In genomic region chr10:15084502-15084922, GRCh38 we compare ENCODE assay signal across 9 cellular contexts. TPM values are rescaled to one million over a fixed set of nuclear protein-coding genes. Genes with fewer than 3 reads are reported as not detected.
DNase-seq lines count a peak whose midpoint lies in the region; ATAC-seq and TF ChIP-seq lines count a peak whose summit lies in the region.
"Had no signal": no experiment of that assay in that cellular context is flagged by ENCODE, and none has a peak within 500 bp of the region (broad histone marks: within the 10 kb centered on the region; RNA-seq: fewer than 3 reads in every experiment).

No MANE protein-coding gene starts in this region.

- H3K4me3 ChIP-seq in fibroblast of the aortic adventitia (ENCODE audit: low read depth, low read length) (peak overlapping the region; percentile 66), neural progenitor cell (no peak overlapping the region)

- peak overlapping the region; percentile 54 for H3K4me2 ChIP-seq in neural progenitor cell

- no peaks in the 10 kb centered on the region for H3K9me3 Mint-ChIP-seq in activated CD4-positive, alpha-beta T cell treated with anti-CD3 and anti-CD28 coated beads, Interleukin-2, amount 10 ng/mL, durations not matched to agents 7 days and 5 days
- H3K9me3 Mint-ChIP-seq in neural progenitor cell = no peaks in the 10 kb centered on the region
- H3K9me3 Mint-ChIP-seq in stimulated activated naive B cell treated with anti-CD40 and anti-IgM and Interleukin-4, amounts not matched to agents 10 μg/mL and 1 μg/mL and 100 μg/mL, for 72 hours = no peaks in the 10 kb centered on the region
- H3K9me3 Mint-ChIP-seq: activated T-cell treated with anti-CD3 and anti-CD28 coated beads, Interleukin-2, amount 50 U/mL, for 72 hours had no signal

- peak overlapping the region; percentile 77 for H3K4me3 Mint-ChIP-seq in activated CD4-positive, alpha-beta T cell treated with anti-CD3 and anti-CD28 coated beads, Interleukin-2, amount 10 ng/mL, durations not matched to agents 7 days and 5 days
- peak overlapping the region; percentile 71 for H3K4me3 Mint-ChIP-seq in T-helper 17 cell
- H3K4me3 Mint-ChIP-seq in neural progenitor cell = peak overlapping the region; percentile 48
- peak overlapping the region in 1 of 2 donors; percentile 32 for H3K4me3 Mint-ChIP-seq in stimulated activated naive B cell treated with anti-CD40 and anti-IgM and Interleukin-4, amounts not matched to agents 10 μg/mL and 1 μg/mL and 100 μg/mL, for 72 hours

- no peaks in the 10 kb centered on the region for H3K9me3 ChIP-seq in T-helper 17 cell (ENCODE audit: control insufficient read depth, low read length, poor library complexity, severe bottlenecking)
- H3K9me3 ChIP-seq in neural progenitor cell (ENCODE audit: low read depth) = no peaks in the 10 kb centered on the region

- peak overlapping the region; percentile 81 for H3K27ac ChIP-seq in neural progenitor cell

- no peaks in the 10 kb centered on the region for H3K36me3 Mint-ChIP-seq in activated CD4-positive, alpha-beta T cell treated with anti-CD3 and anti-CD28 coated beads, Interleukin-2, amount 10 ng/mL, durations not matched to agents 7 days and 5 days (ENCODE audit: low read depth)
- H3K36me3 Mint-ChIP-seq in T-helper 17 cell (ENCODE audit: low read depth) (no peaks in the 10 kb centered on the region), neural progenitor cell (no peaks in the 10 kb centered on the region)
- no peaks in the 10 kb centered on the region for H3K36me3 Mint-ChIP-seq in stimulated activated naive B cell treated with anti-CD40 and anti-IgM and Interleukin-4, amounts not matched to agents 10 μg/mL and 1 μg/mL and 100 μg/mL, for 72 hours

- H3K27me3 Mint-ChIP-seq in activated CD4-positive, alpha-beta T cell treated with anti-CD3 and anti-CD28 coated beads, Interleukin-2, amount 10 ng/mL, durations not matched to agents 7 days and 5 days = no peaks in the 10 kb centered on the region
- H3K27me3 Mint-ChIP-seq in T-helper 17 cell = no peaks in the 10 kb centered on the region
- no peaks in the 10 kb centered on the region for H3K27me3 Mint-ChIP-seq in neural progenitor cell (ENCODE audit: insufficient read depth, low read depth)
- no peaks in the 10 kb centered on the region for H3K27me3 Mint-ChIP-seq in stimulated activated naive B cell treated with anti-CD40 and anti-IgM and Interleukin-4, amounts not matched to agents 10 μg/mL and 1 μg/mL and 100 μg/mL, for 72 hours

- no peaks in the 10 kb centered on the region for H3K36me3 ChIP-seq in neural progenitor cell

- H3F3A ChIP-seq in neural progenitor cell (ENCODE audit: low read depth) = peaks cover 22% of the 10 kb centered on the region

- no peak overlapping the region for H2AFZ ChIP-seq in neural progenitor cell (replicated peaks)

- H3K79me2 ChIP-seq in neural progenitor cell (ENCODE audit: low read depth) = peaks cover 11% of the 10 kb centered on the region

- no peaks in the 10 kb centered on the region for H4K20me1 ChIP-seq in neural progenitor cell (ENCODE audit: low read depth)

- H3K27me3 ChIP-seq in neural progenitor cell = no peaks in the 10 kb centered on the region

- H3K9ac ChIP-seq in neural progenitor cell = no peak overlapping the region

- POLR2A ChIA-PET in activated CD4-positive, alpha-beta T cell treated with anti-CD3 and anti-CD28 coated beads, Interleukin-2, amount 10 ng/mL, durations not matched to agents 7 days and 5 days (lab: Charles Lee) = no interaction called here

- ATAC-seq in T-helper 17 cell (peak; percentile 70), GM21825 (IDR thresholded peaks at IDR 0.05; ENCODE audit: unreplicated experiment) (no peak), HG02852 (IDR thresholded peaks at IDR 0.05; ENCODE audit: unreplicated experiment) (no peak)
- no peak for ATAC-seq in stimulated activated naive B cell treated with anti-CD40 and anti-IgM and Interleukin-4, amounts not matched to agents 10 μg/mL and 1 μg/mL and 100 μg/mL, for 72 hours (replicated peaks)

- H3K4me1 ChIP-seq in neural progenitor cell = peaks cover 7% of the 10 kb centered on the region

- DNase-seq in activated CD4-positive, alpha-beta T cell treated with anti-CD3 and anti-CD28 coated beads, Interleukin-2, amount 10 ng/mL, durations not matched to agents 7 days and 5 days = peak; percentile 84
- DNase-seq in activated CD4-positive, alpha-beta T cell treated with anti-CD3 and anti-CD28 coated beads for 4 hours = no peak
- DNase-seq in T-helper 17 cell = no peak
- DNase-seq in fibroblast of the aortic adventitia (ENCODE audit: low read depth) = peak; percentile 98
- DNase-seq in neural progenitor cell (ENCODE audit: low spot score) = peak; percentile 82
- DNase-seq in stimulated activated naive B cell treated with anti-CD40 and anti-IgM and Interleukin-4, amounts not matched to agents 10 μg/mL and 1 μg/mL and 100 μg/mL, for 72 hours = no peak
- DNase-seq: activated T-cell treated with anti-CD3 and anti-CD28 coated beads, Interleukin-2, amount 50 U/mL, for 72 hours had no signal

- CTCF ChIA-PET in activated CD4-positive, alpha-beta T cell treated with anti-CD3 and anti-CD28 coated beads, Interleukin-2, amount 10 ng/mL, durations not matched to agents 7 days and 5 days (lab: Charles Lee) = no interaction called here

- H3K4me1 Mint-ChIP-seq in activated CD4-positive, alpha-beta T cell treated with anti-CD3 and anti-CD28 coated beads, Interleukin-2, amount 10 ng/mL, durations not matched to agents 7 days and 5 days = peaks cover 30% of the 10 kb centered on the region
- peaks cover 8% of the 10 kb centered on the region for H3K4me1 Mint-ChIP-seq in T-helper 17 cell
- H3K4me1 Mint-ChIP-seq in neural progenitor cell = peaks cover 13% of the 10 kb centered on the region
- H3K4me1 Mint-ChIP-seq in stimulated activated naive B cell treated with anti-CD40 and anti-IgM and Interleukin-4, amounts not matched to agents 10 μg/mL and 1 μg/mL and 100 μg/mL, for 72 hours = peaks cover 0 to 3% of the 10 kb centered on the region in 2 donors

- TF ChIP-seq CTCF in fibroblast of the aortic adventitia (IDR thresholded peaks at IDR 0.05; ENCODE audit: insufficient read depth, low read length) (no peak), neural progenitor cell (IDR thresholded peaks at IDR 0.05) (no peak)

- peak overlapping the region; percentile 68 for H3K27ac Mint-ChIP-seq in activated CD4-positive, alpha-beta T cell treated with anti-CD3 and anti-CD28 coated beads, Interleukin-2, amount 10 ng/mL, durations not matched to agents 7 days and 5 days
- H3K27ac Mint-ChIP-seq in T-helper 17 cell = peak overlapping the region; percentile 47
- peak overlapping the region; percentile 47 for H3K27ac Mint-ChIP-seq in neural progenitor cell
- H3K27ac Mint-ChIP-seq in stimulated activated naive B cell treated with anti-CD40 and anti-IgM and Interleukin-4, amounts not matched to agents 10 μg/mL and 1 μg/mL and 100 μg/mL, for 72 hours = no peak overlapping the region
- H3K27ac Mint-ChIP-seq: activated T-cell treated with anti-CD3 and anti-CD28 coated beads, Interleukin-2, amount 50 U/mL, for 72 hours had no signal

RNA-seq across cellular contexts. Expression of gene ACBD7, which starts 4.1 kb away (rescaled TPM):
- total RNA-seq in activated CD4-positive, alpha-beta T cell treated with anti-CD3 and anti-CD28 coated beads, Interleukin-2, amount 10 ng/mL, durations not matched to agents 7 days and 5 days = 1 to 10 TPM; 8.1 to 9.2 TPM
- total RNA-seq in T-helper 17 cell (under 1 TPM in 1 of 2 donors, not detected in 1; 0.77 TPM), fibroblast of the aortic adventitia (ENCODE audit: low replicate concordance) (0.99 TPM in 1 of 2 replicates, not detected in the other), neural progenitor cell (ENCODE audit: low replicate concordance) (68.7 and 97.3 TPM in 2 replicates)

RNA-seq across cellular contexts. Expression of gene RPP38, which starts 12.6 kb away (rescaled TPM):
- total RNA-seq in activated CD4-positive, alpha-beta T cell treated with anti-CD3 and anti-CD28 coated beads, Interleukin-2, amount 10 ng/mL, durations not matched to agents 7 days and 5 days = 10 to 100 TPM; 17.4 to 19.2 TPM
- total RNA-seq in T-helper 17 cell (10 to 100 TPM; 12.1 to 14.3 TPM), fibroblast of the aortic adventitia (ENCODE audit: low replicate concordance) (10.7 and 11.4 TPM in 2 replicates), neural progenitor cell (ENCODE audit: low replicate concordance) (17.0 and 24.1 TPM in 2 replicates)

RNA-seq across cellular contexts. Expression of gene OLAH, which starts 40.8 kb away (rescaled TPM):
- total RNA-seq in activated CD4-positive, alpha-beta T cell treated with anti-CD3 and anti-CD28 coated beads, Interleukin-2, amount 10 ng/mL, durations not matched to agents 7 days and 5 days = 1 to 10 TPM; 1.0 to 1.2 TPM
- total RNA-seq in T-helper 17 cell (1 to 10 TPM in 1 of 2 donors, not detected in 1; 3.8 TPM), fibroblast of the aortic adventitia (ENCODE audit: low replicate concordance) (not detected in 2 replicates), neural progenitor cell (ENCODE audit: low replicate concordance) (not detected in 2 replicates)

Comparison
In these comparisons a context has a peak if more than half of its experiments do, and no peak if none do; other contexts are left out.
1. DNase-seq: peak in activated CD4-positive, alpha-beta T cell treated with anti-CD3 and anti-CD28 coated beads, Interleukin-2, amount 10 ng/mL, durations not matched to agents 7 days and 5 days (single experiment), fibroblast of the aortic adventitia (single experiment) and neural progenitor cell (single experiment); none in activated CD4-positive, alpha-beta T cell treated with anti-CD3 and anti-CD28 coated beads for 4 hours (0 of 2), T-helper 17 cell (0 of 3) and stimulated activated naive B cell treated with anti-CD40 and anti-IgM and Interleukin-4, amounts not matched to agents 10 μg/mL and 1 μg/mL and 100 μg/mL, for 72 hours (single experiment).